In genomic region chr3:149004622-149005021, GRCh38 we compare ENCODE assay signal across 1 cellular context.
TF ChIP-seq lines count a peak whose summit lies in the region.

No MANE protein-coding gene starts in this region.

TF ChIP-seq in SK-N-SH treated with all-trans-retinoic acid at 6 μM for 48 hours, 23 proteins besides CTCF, POLR2A, EP300 and RAD21 (continued from another document):
- no peak for TF ChIP-seq ARNTL (CRISPR knock-in tag; IDR thresholded peaks at IDR 0.05; ENCODE audit: borderline replicate concordance, low read depth)
- TF ChIP-seq TSHZ2 (CRISPR knock-in tag; IDR thresholded peaks at IDR 0.05) = no peak
- no peak for TF ChIP-seq TCF4 (CRISPR knock-in tag; IDR thresholded peaks at IDR 0.05; ENCODE audit: borderline replicate concordance)
- no peak for TF ChIP-seq ISL1 (CRISPR knock-in tag; IDR thresholded peaks at IDR 0.05)
- TF ChIP-seq ZC3H10 (CRISPR knock-in tag; IDR thresholded peaks at IDR 0.05) = no peak
- TF ChIP-seq ESRRG (CRISPR knock-in tag; IDR thresholded peaks at IDR 0.05) = no peak
TF ChIP-seq in SK-N-SH treated with all-trans-retinoic acid at 6 μM for 48 hours: peak in this region for 0.
